ENCODE assay signal across 23 cellular contexts in genomic region chr17:31653710-31654109, GRCh38.
"Had no signal": no experiment of that assay in that cellular context is flagged by ENCODE, and none has a peak within 500 bp of the region (broad histone marks: within the 10 kb centered on the region; RNA-seq: fewer than 3 reads in every experiment).

No MANE protein-coding gene starts in this region.

- H3K4me1 ChIP-seq: gastrocnemius medialis, pancreas had no signal

- FAIRE-seq: endometrium, islet of Langerhans, pancreas, urothelium cell line had no signal

- H3K27ac ChIP-seq: gastrocnemius medialis, neutrophil, pancreas, suprapubic skin, tibial nerve had no signal

- H3K27me3 ChIP-seq: gastrocnemius medialis, neutrophil, pancreas, suprapubic skin, tibial nerve had no signal

- H3K36me3 ChIP-seq: gastrocnemius medialis, neutrophil, pancreas, suprapubic skin, tibial nerve had no signal

- H3K4me3 ChIP-seq: gastrocnemius medialis, pancreas, suprapubic skin, tibial nerve had no signal

- H3K9me3 ChIP-seq: gastrocnemius medialis, neutrophil, pancreas, suprapubic skin, tibial nerve had no signal

- DNase-seq: activated B cell treated with CpG ODN at 0.5 μM for 24 hours; activated CD4-positive, alpha-beta T cell treated with anti-CD3 and anti-CD28 coated beads for 36 hours; activated CD4-positive, alpha-beta T cell treated with anti-CD3 and anti-CD28 coated beads, Interleukin-2, amount 50 U/mL, for 48 hours; activated gamma-delta T cell; activated naive CD4-positive, alpha-beta T cell treated with anti-CD3 and anti-CD28 coated beads, Interleukin-2, amount 50 U/mL, for 16 hours; activated naive CD8-positive, alpha-beta T cell treated with anti-CD3 and anti-CD28 coated beads, Interleukin-2, amount 50 U/mL, for 24 hours; effector CD4-positive, alpha-beta T cell; erythroblast; gastrocnemius medialis; hypothalamus; left cardiac atrium; pancreas; right cardiac atrium; stimulated activated CD4-positive, alpha-beta T cell treated with anti-CD3 and anti-CD28 coated beads, Interleukin-1b, Interleukin-23, amount 100 ng/mL, for 48 hours; stimulated activated naive CD8-positive, alpha-beta T cell treated with anti-CD3 and anti-CD28 coated beads, Interleukin-15, amount 100 ng/mL, for 72 hours; T-helper 17 cell had no signal

- ATAC-seq: activated CD4-positive, alpha-beta T cell treated with anti-CD3 and anti-CD28 coated beads for 36 hours; activated naive CD8-positive, alpha-beta T cell treated with anti-CD3 and anti-CD28 coated beads, Interleukin-2, amount 50 U/mL, for 24 hours; gastrocnemius medialis; natural killer cell treated with Interleukin-12 subunit alpha and Interleukin-12 subunit beta and Interleukin-15 and Interleukin-18, amount 100 ng/mL, for 72 hours; pancreas; right cardiac atrium; stimulated activated naive CD8-positive, alpha-beta T cell treated with anti-CD3 and anti-CD28 coated beads, Interleukin-15, amount 100 ng/mL, for 72 hours; T-helper 17 cell had no signal
